Comparison of ENCODE assay signal across 7 cellular contexts in the genomic region with DNA sequence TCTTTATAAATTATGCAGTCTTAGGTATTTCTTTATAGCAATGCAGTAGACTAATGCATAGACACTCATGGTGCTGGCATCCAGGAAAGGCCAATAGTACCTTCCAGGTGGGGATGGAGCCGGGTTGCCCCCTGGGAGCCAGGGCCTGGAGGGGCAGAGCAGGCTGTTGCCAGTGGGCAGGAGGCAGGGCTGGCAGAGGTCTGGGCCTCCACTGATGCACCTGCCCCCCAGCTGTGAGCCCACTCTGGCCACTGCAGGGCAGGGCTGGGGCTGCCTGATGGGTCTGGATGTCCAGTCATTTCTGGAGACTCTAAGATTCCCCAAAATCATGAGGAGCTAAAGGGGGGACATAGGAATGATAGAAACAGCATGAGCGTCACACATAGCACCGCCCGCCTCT.
"Had no signal": no experiment of that assay in that cellular context is flagged by ENCODE, and none has a peak within 500 bp of the region (broad histone marks: within the 10 kb centered on the region; RNA-seq: fewer than 3 reads in every experiment).

No MANE protein-coding gene starts in this region.

- H3K4me3 Mint-ChIP-seq: H9 had no signal

- H3K27ac Mint-ChIP-seq: H9 had no signal

- H3K4me1 Mint-ChIP-seq: H9 had no signal

- H3K27ac ChIP-seq: GM23248 had no signal

- H3K4me3 ChIP-seq: GM23248, K562 had no signal

- H3K9ac ChIP-seq: GM23248 had no signal

- DNase-seq: GM23248, GOT3, H9, HCEC 1CT, IMR-90, KG1 had no signal

- H2AFZ ChIP-seq: GM23248 had no signal
